Comparison of ENCODE assay signal across 8 cellular contexts in the genomic region with DNA sequence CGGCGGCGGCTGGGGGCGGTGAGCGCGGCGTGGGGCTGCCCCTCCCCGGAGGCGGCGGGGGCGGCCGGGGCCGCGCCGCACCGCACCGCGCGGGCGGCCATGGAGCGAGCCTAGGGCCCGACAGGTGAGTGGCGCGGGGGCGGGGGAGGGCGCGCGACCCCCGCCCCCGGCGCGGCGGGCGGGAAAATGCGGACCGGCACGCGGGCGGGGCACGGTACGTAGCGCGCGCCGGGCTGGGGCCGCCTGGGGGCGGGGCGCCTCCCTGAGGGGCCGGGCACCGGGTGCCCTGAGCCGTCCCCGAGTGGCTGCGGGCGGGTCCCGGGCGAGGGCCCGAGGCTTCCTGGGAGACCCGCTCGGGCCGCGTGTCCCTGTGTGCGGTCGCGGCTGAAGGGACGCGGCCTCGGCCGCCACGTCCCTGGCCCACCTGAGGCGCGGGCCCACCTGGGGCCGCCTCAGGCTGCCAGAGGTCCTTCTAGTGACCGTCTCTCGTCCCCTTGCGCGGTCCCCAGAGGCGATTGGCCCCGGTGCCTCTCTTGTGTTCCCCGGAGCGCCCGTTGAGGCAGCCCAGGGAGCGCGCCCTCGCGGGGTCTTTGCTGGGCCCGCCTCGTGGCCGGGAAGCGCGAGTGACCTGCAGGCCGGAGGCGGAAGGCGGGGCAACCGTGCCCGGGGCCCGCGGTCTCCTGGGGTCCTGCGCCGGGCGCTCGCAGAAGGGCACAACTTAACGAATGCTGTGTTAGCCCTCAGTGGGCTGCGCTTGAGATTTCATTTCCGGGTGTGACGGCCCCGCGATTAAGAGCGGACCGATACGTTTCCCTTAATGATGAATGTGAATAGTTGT. TPM values are rescaled to one million over a fixed set of nuclear protein-coding genes. Genes with fewer than 3 reads are reported as not detected.
DNase-seq lines count a peak whose midpoint lies in the region; ATAC-seq and TF ChIP-seq lines count a peak whose summit lies in the region.

No MANE protein-coding gene starts in this region.

- peaks cover 10% of the 10 kb centered on the region for H3F3A ChIP-seq in OCI-LY1 (ENCODE audit: insufficient read depth, low read length)

- no peaks in the 10 kb centered on the region for H3K27me3 ChIP-seq in OCI-LY1 (ENCODE audit: insufficient read depth, low read length)

- peaks cover 28% of the 10 kb centered on the region for H3K4me1 ChIP-seq in OCI-LY1 (ENCODE audit: insufficient read depth, low read length, severe bottlenecking)

- H3K4me3 ChIP-seq in OCI-LY1 (ENCODE audit: low read depth, low read length, poor library complexity, severe bottlenecking) = peak overlapping the region; percentile 82
- H3K4me3 ChIP-seq in epithelial cell of proximal tubule (ENCODE audit: low read depth, low read length) = peak overlapping the region; percentile 90

- H3K4me2 ChIP-seq in OCI-LY1 (ENCODE audit: low read length) = peak overlapping the region; percentile 81

- no peaks in the 10 kb centered on the region for H4K20me1 ChIP-seq in OCI-LY1 (ENCODE audit: insufficient read depth, low read length)

- no peaks in the 10 kb centered on the region for H3K79me2 ChIP-seq in OCI-LY1 (ENCODE audit: insufficient read depth, low read length)

- no peaks in the 10 kb centered on the region for H3K9me3 ChIP-seq in OCI-LY1 (ENCODE audit: low read length)

- peak; percentile 68 for DNase-seq in COR-L47 (lab: John Stamatoyannopoulos, UW)
- DNase-seq in HK-2 (ENCODE audit: unreplicated experiment) = peak; percentile 81
- DNase-seq in activated T-cell treated with anti-CD3 and anti-CD28 coated beads for 4 hours = peak; percentile 48
- DNase-seq in epithelial cell of proximal tubule (ENCODE audit: low read depth) = no peak
- DNase-seq in myocyte (ENCODE audit: low read depth) = peak; percentile 79
- DNase-seq in stimulated activated CD8-positive, alpha-beta memory T cell treated with anti-CD3 and anti-CD28 coated beads, Interleukin-7, amount 100 ng/mL, for 48 hours (ENCODE audit: extremely low read depth in 1 of 2, low read depth in 1 of 2) = peak; percentile 45 to 56

- H3K36me3 ChIP-seq in OCI-LY1 (ENCODE audit: insufficient read depth, low read length) = no peaks in the 10 kb centered on the region

- no peak overlapping the region for H2AFZ ChIP-seq in OCI-LY1 (ENCODE audit: low read length)

- no peaks in the 10 kb centered on the region for H3K9me2 ChIP-seq in OCI-LY1 (ENCODE audit: low read depth, low read length)

- peak; percentile 73 for ATAC-seq in GM19463 (IDR thresholded peaks at IDR 0.05; ENCODE audit: unreplicated experiment)

- TF ChIP-seq CTCF in OCI-LY1 (IDR thresholded peaks at IDR 0.05; ENCODE audit: low read length) (no peak), epithelial cell of proximal tubule (conservative IDR thresholded peaks at IDR 0.05; ENCODE audit: low read depth, low read length) (no peak)

- no peak overlapping the region for H3K27ac ChIP-seq in OCI-LY1 (ENCODE audit: low read depth, low read length, poor library complexity, severe bottlenecking)

- peak overlapping the region; percentile 85 for H3K9ac ChIP-seq in OCI-LY1 (ENCODE audit: low read length)

RNA-seq across cellular contexts. Expression of a gene that starts 0.5 kb away (rescaled TPM):
- 18.0 and 23.4 TPM in 2 replicates for total RNA-seq in epithelial cell of proximal tubule
- 55.3 and 56.6 TPM in 2 replicates for total RNA-seq in myocyte
- 23.9 TPM for polyA plus RNA-seq in myocyte (2012)

RNA-seq across cellular contexts. Expression of a gene that starts 55.7 kb away (rescaled TPM):
- 57.9 and 83.1 TPM in 2 replicates for total RNA-seq in epithelial cell of proximal tubule
- 64.2 and 94.8 TPM in 2 replicates for total RNA-seq in myocyte
- polyA plus RNA-seq in myocyte (2012) = 38.8 TPM
